1 cellular context compared by ENCODE assay signal in genomic region chr10:3836222-3836820, GRCh38.
TF ChIP-seq lines count a peak whose summit lies in the region.

No MANE protein-coding gene starts in this region.

TF ChIP-seq in HepG2, 621 proteins besides CTCF, POLR2A, EP300 and RAD21:
- TF ChIP-seq TAF1 (CRISPR knock-in tag; IDR thresholded peaks at IDR 0.05) (no peak), FOXJ3 (CRISPR knock-in tag; IDR thresholded peaks at IDR 0.05; ENCODE audit: borderline replicate concordance) (no peak), ZNF335 (CRISPR knock-in tag; IDR thresholded peaks at IDR 0.05) (no peak), XBP1 (CRISPR knock-in tag; IDR thresholded peaks at IDR 0.05) (no peak), ZNF746 (CRISPR knock-in tag; IDR thresholded peaks at IDR 0.05) (no peak), GMEB1 (CRISPR knock-in tag; IDR thresholded peaks at IDR 0.05; ENCODE audit: borderline replicate concordance) (no peak), NFYC (CRISPR knock-in tag; IDR thresholded peaks at IDR 0.05) (no peak), MLX (CRISPR knock-in tag; IDR thresholded peaks at IDR 0.05) (no peak), PBX3 (CRISPR knock-in tag; IDR thresholded peaks at IDR 0.05; ENCODE audit: borderline replicate concordance) (no peak), ZFYVE20 (CRISPR knock-in tag; IDR thresholded peaks at IDR 0.05; ENCODE audit: borderline replicate concordance, low read depth) (no peak), ATF5 (CRISPR knock-in tag; IDR thresholded peaks at IDR 0.05; ENCODE audit: low read depth) (no peak)
